Comparison of ENCODE assay signal across 22 cellular contexts in the genomic region with DNA sequence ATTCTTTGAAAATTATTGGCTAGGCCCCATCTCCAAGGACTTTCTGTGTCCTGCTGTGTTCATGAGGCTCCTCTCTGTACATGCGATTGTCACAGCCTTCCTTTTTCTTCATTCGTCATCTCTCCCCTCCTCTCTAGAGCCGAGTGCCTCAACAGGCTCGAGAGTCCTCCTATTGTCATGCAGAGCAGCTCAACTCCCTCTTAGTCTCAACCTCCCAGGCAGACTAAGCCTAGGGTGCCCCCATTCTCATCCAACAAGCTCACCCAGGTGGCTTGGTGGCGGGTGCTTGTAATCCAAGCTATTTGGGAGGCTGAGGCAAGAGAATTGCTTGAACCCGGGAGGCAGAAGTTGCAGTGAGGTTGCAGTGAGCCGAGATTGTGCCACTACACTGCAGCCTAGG.
"Had no signal": no experiment of that assay in that cellular context is flagged by ENCODE, and none has a peak within 500 bp of the region (broad histone marks: within the 10 kb centered on the region; RNA-seq: fewer than 3 reads in every experiment).

No MANE protein-coding gene starts in this region.

- H3K27ac ChIP-seq: foreskin keratinocyte, left ventricle myocardium inferior, lower lobe of right lung, spleen, testis, tibial nerve, upper lobe of right lung, vagina had no signal

- H3K4me3 ChIP-seq: left ventricle myocardium inferior, lower lobe of right lung, spleen, testis, tibial nerve, upper lobe of right lung, vagina had no signal

- ATAC-seq: effector memory CD8-positive, alpha-beta T cell; foreskin keratinocyte; left cardiac atrium; lower lobe of right lung; natural killer cell treated with Interleukin-12 subunit alpha and Interleukin-12 subunit beta and Interleukin-15 and Interleukin-18, amount 100 ng/mL, for 72 hours; sciatic nerve; stimulated activated naive B cell treated with anti-CD40 and anti-IgM and Interleukin-4, amounts not matched to agents 10 μg/mL and 1 μg/mL and 100 μg/mL, for 72 hours; stimulated activated naive CD8-positive, alpha-beta T cell treated with anti-CD3 and anti-CD28 coated beads, Interleukin-15, amount 100 ng/mL, for 72 hours; upper lobe of right lung had no signal

- H3K27me3 ChIP-seq: foreskin keratinocyte, spleen, testis, tibial nerve, upper lobe of right lung, vagina had no signal

- H3K36me3 Mint-ChIP-seq: memory B cell; natural killer cell treated with Interleukin-12 subunit alpha and Interleukin-12 subunit beta and Interleukin-15 and Interleukin-18, amount 100 ng/mL, for 72 hours; stimulated activated naive B cell treated with anti-CD40 and anti-IgM and Interleukin-4, amounts not matched to agents 10 μg/mL and 1 μg/mL and 100 μg/mL, for 72 hours had no signal

- H3K9me3 ChIP-seq: lower lobe of right lung, testis, upper lobe of right lung, vagina had no signal

- H3K4me1 Mint-ChIP-seq: memory B cell; stimulated activated naive B cell treated with anti-CD40 and anti-IgM and Interleukin-4, amounts not matched to agents 10 μg/mL and 1 μg/mL and 100 μg/mL, for 72 hours had no signal

- H3K27ac Mint-ChIP-seq: dendritic cell treated with granulocyte-macrophage colony-stimulating factor and Interleukin-4, amounts not matched to agents 40 ng/mL and 50 ng/mL, for 4 days; effector memory CD8-positive, alpha-beta T cell; memory B cell; mesothelial cell of epicardium; natural killer cell treated with Interleukin-12 subunit alpha and Interleukin-12 subunit beta and Interleukin-15 and Interleukin-18, amount 100 ng/mL, for 72 hours; stimulated activated naive B cell treated with anti-CD40 and anti-IgM and Interleukin-4, amounts not matched to agents 10 μg/mL and 1 μg/mL and 100 μg/mL, for 72 hours had no signal

- FAIRE-seq: kidney had no signal

- H3K9me3 Mint-ChIP-seq: natural killer cell treated with Interleukin-12 subunit alpha and Interleukin-12 subunit beta and Interleukin-15 and Interleukin-18, amount 100 ng/mL, for 72 hours had no signal

- H3K4me1 ChIP-seq: lower lobe of right lung, tibial nerve, upper lobe of right lung had no signal

- DNase-seq: effector memory CD8-positive, alpha-beta T cell; foreskin keratinocyte; kidney; left cardiac atrium; left ventricle myocardium inferior; lower lobe of right lung; posterior cingulate gyrus; spleen; stimulated activated CD4-positive, alpha-beta T cell treated with anti-CD3 and anti-CD28 coated beads, Interleukin-15, amount 100 ng/mL, for 24 hours; stimulated activated CD4-positive, alpha-beta T cell treated with anti-CD3 and anti-CD28 coated beads, Interleukin-1b, Interleukin-23, amount 100 ng/mL, for 48 hours; stimulated activated CD4-positive, alpha-beta T cell treated with anti-CD3 and anti-CD28 coated beads, Interleukin-4, amount 100 ng/mL, for 24 hours; stimulated activated naive B cell treated with anti-CD40 and anti-IgM and Interleukin-4, amounts not matched to agents 10 μg/mL and 1 μg/mL and 100 μg/mL, for 72 hours; stimulated activated naive CD8-positive, alpha-beta T cell treated with anti-CD3 and anti-CD28 coated beads, Interleukin-15, amount 100 ng/mL, for 72 hours; testis; upper lobe of right lung had no signal

- H3K36me3 ChIP-seq: left ventricle myocardium inferior, lower lobe of right lung, spleen, tibial nerve, upper lobe of right lung, vagina had no signal

- H3K4me3 Mint-ChIP-seq: dendritic cell treated with granulocyte-macrophage colony-stimulating factor and Interleukin-4, amounts not matched to agents 40 ng/mL and 50 ng/mL, for 4 days; effector memory CD8-positive, alpha-beta T cell; memory B cell; mesothelial cell of epicardium; natural killer cell treated with Interleukin-12 subunit alpha and Interleukin-12 subunit beta and Interleukin-15 and Interleukin-18, amount 100 ng/mL, for 72 hours; stimulated activated naive B cell treated with anti-CD40 and anti-IgM and Interleukin-4, amounts not matched to agents 10 μg/mL and 1 μg/mL and 100 μg/mL, for 72 hours; stimulated activated naive CD8-positive, alpha-beta T cell treated with anti-CD3 and anti-CD28 coated beads, Interleukin-15, amount 100 ng/mL, for 72 hours had no signal

- H3K27me3 Mint-ChIP-seq: dendritic cell treated with granulocyte-macrophage colony-stimulating factor and Interleukin-4, amounts not matched to agents 40 ng/mL and 50 ng/mL, for 4 days; effector memory CD8-positive, alpha-beta T cell; natural killer cell treated with Interleukin-12 subunit alpha and Interleukin-12 subunit beta and Interleukin-15 and Interleukin-18, amount 100 ng/mL, for 72 hours; stimulated activated naive B cell treated with anti-CD40 and anti-IgM and Interleukin-4, amounts not matched to agents 10 μg/mL and 1 μg/mL and 100 μg/mL, for 72 hours; stimulated activated naive CD8-positive, alpha-beta T cell treated with anti-CD3 and anti-CD28 coated beads, Interleukin-15, amount 100 ng/mL, for 72 hours had no signal
